In genomic region chr12:76010732-76011458, GRCh38 we compare ENCODE assay signal across 16 cellular contexts. TPM values are rescaled to one million over a fixed set of nuclear protein-coding genes. Genes with fewer than 3 reads are reported as not detected.
DNase-seq lines count a peak whose midpoint lies in the region; ATAC-seq and TF ChIP-seq lines count a peak whose summit lies in the region.
"Had no signal": no experiment of that assay in that cellular context is flagged by ENCODE, and none has a peak within 500 bp of the region (broad histone marks: within the 10 kb centered on the region; RNA-seq: fewer than 3 reads in every experiment).

No MANE protein-coding gene starts in this region.

- no peaks in the 10 kb centered on the region for H3K9me3 Mint-ChIP-seq in activated CD8-positive, alpha-beta T cell treated with anti-CD3 and anti-CD28 coated beads for 36 hours
- H3K9me3 Mint-ChIP-seq: activated naive CD8-positive, alpha-beta T cell treated with anti-CD3 and anti-CD28 coated beads, Interleukin-2, amount 50 U/mL, for 24 hours; activated T-cell treated with anti-CD3 and anti-CD28 coated beads, Interleukin-2, amount 50 U/mL, for 72 hours; naive thymus-derived CD4-positive, alpha-beta T cell had no signal

- intact Hi-C loops in activated CD8-positive, alpha-beta T cell treated with anti-CD3 and anti-CD28 coated beads for 36 hours (cut with micrococcal nuclease): no loop called here

- peak overlapping the region; percentile 61 for H3K27ac ChIP-seq in trophoblast cell (ENCODE audit: low read depth, low read length)

- H3K4me3 Mint-ChIP-seq in activated CD8-positive, alpha-beta T cell treated with anti-CD3 and anti-CD28 coated beads for 36 hours: no peak overlapping the region
- H3K4me3 Mint-ChIP-seq: activated naive CD8-positive, alpha-beta T cell treated with anti-CD3 and anti-CD28 coated beads, Interleukin-2, amount 50 U/mL, for 24 hours; activated T-cell treated with anti-CD3 and anti-CD28 coated beads, Interleukin-2, amount 50 U/mL, for 72 hours; naive thymus-derived CD4-positive, alpha-beta T cell had no signal

- H3K4ac ChIP-seq in trophoblast cell (ENCODE audit: low read depth, low read length): peak overlapping the region; percentile 8

- peaks cover 4% of the 10 kb centered on the region for H3K9me3 ChIP-seq in trophoblast cell (ENCODE audit: insufficient read depth, low read depth, low read length)

- ATAC-seq in GM21528 (IDR thresholded peaks at IDR 0.05; ENCODE audit: low FRiP score, unreplicated experiment): no peak
- no peak for ATAC-seq in activated CD8-positive, alpha-beta T cell treated with anti-CD3 and anti-CD28 coated beads for 36 hours
- ATAC-seq: activated naive CD8-positive, alpha-beta T cell treated with anti-CD3 and anti-CD28 coated beads, Interleukin-2, amount 50 U/mL, for 24 hours; activated T-cell treated with anti-CD3 and anti-CD28 coated beads, Interleukin-2, amount 50 U/mL, for 72 hours; left cardiac atrium; naive thymus-derived CD4-positive, alpha-beta T cell had no signal

- no peak overlapping the region for H3K4me2 ChIP-seq in trophoblast cell (ENCODE audit: low read length)

- no peak overlapping the region for H3K23ac ChIP-seq in trophoblast cell (ENCODE audit: low read length)

- no peaks in the 10 kb centered on the region for H3K36me3 Mint-ChIP-seq in activated CD8-positive, alpha-beta T cell treated with anti-CD3 and anti-CD28 coated beads for 36 hours (ENCODE audit: low read depth)

- no peak overlapping the region for H3K4me3 ChIP-seq in trophoblast cell (ENCODE audit: low read depth, low read length)

- peak overlapping the region; percentile 58 for H4K91ac ChIP-seq in trophoblast cell (ENCODE audit: low read depth, low read length)

- no peak overlapping the region for H3K9ac ChIP-seq in trophoblast cell (ENCODE audit: low read length)

- peak overlapping the region; percentile 20 for H3K14ac ChIP-seq in trophoblast cell (ENCODE audit: low read length)

- peak overlapping the region; percentile 38 for H2BK12ac ChIP-seq in trophoblast cell (ENCODE audit: low read length)

- no peak overlapping the region for H4K12ac ChIP-seq in trophoblast cell (ENCODE audit: low read depth, low read length)

- peaks cover 11 to 26% of the 10 kb centered on the region in 2 experiments for H3K4me1 ChIP-seq in trophoblast cell (ENCODE audit: control insufficient read depth in 1 of 2, insufficient read depth in 2 of 2, low read length in 2 of 2)

- POLR2A ChIA-PET in activated CD8-positive, alpha-beta T cell treated with anti-CD3 and anti-CD28 coated beads for 36 hours (lab: Charles Lee): no interaction called here

- H2BK120ac ChIP-seq in trophoblast cell (ENCODE audit: insufficient read depth, low read length, poor library complexity): peak overlapping the region; percentile 54

- peaks cover 14% of the 10 kb centered on the region for H3K4me1 Mint-ChIP-seq in activated CD8-positive, alpha-beta T cell treated with anti-CD3 and anti-CD28 coated beads for 36 hours (ENCODE audit: low read depth)

- no peak for TF ChIP-seq CTCF in activated CD8-positive, alpha-beta T cell treated with anti-CD3 and anti-CD28 coated beads for 36 hours (IDR thresholded peaks at IDR 0.05)

- no peak overlapping the region for H3K18ac ChIP-seq in trophoblast cell (ENCODE audit: low read length)

- H2AFZ ChIP-seq in trophoblast cell (ENCODE audit: insufficient read depth, low read length, poor library complexity): no peak overlapping the region

- CTCF ChIA-PET in activated CD8-positive, alpha-beta T cell treated with anti-CD3 and anti-CD28 coated beads for 36 hours (lab: Charles Lee): interaction anchor here (1.6 kb wide), 1 partner anchor 7 kb away, joined by 3 read pairs; no protein-coding TSS in a partner anchor

- peak overlapping the region; percentile 11 for H2BK5ac ChIP-seq in trophoblast cell (ENCODE audit: low read depth, low read length, poor library complexity)

- no peak overlapping the region for H4K8ac ChIP-seq in trophoblast cell (ENCODE audit: low read depth, low read length)

- peaks cover 5% of the 10 kb centered on the region for H3K27me3 Mint-ChIP-seq in activated CD8-positive, alpha-beta T cell treated with anti-CD3 and anti-CD28 coated beads for 36 hours
- H3K27me3 Mint-ChIP-seq: activated naive CD8-positive, alpha-beta T cell treated with anti-CD3 and anti-CD28 coated beads, Interleukin-2, amount 50 U/mL, for 24 hours had no signal

- H2AK5ac ChIP-seq in trophoblast cell (ENCODE audit: low read length): no peak overlapping the region

- peaks cover 14% of the 10 kb centered on the region for H3K79me1 ChIP-seq in trophoblast cell (ENCODE audit: low read length)

- H3K79me2 ChIP-seq in trophoblast cell (ENCODE audit: control insufficient read depth, insufficient read depth, low read length, poor library complexity): no peaks in the 10 kb centered on the region

- H3K36me3 ChIP-seq in trophoblast cell (ENCODE audit: control insufficient read depth in 1 of 2, insufficient read depth in 2 of 2, low read length in 2 of 2): no peaks in the 10 kb centered on the region

- DNase-seq in NCI-H510A treated with DMSO at 0.1 percent for 48 hours (lab: John Stamatoyannopoulos, UW) (peak; percentile 68), NCI-H510A (lab: John Stamatoyannopoulos, UW) (no peak), RPMI7951 (ENCODE audit: low read depth) (peak; percentile 86), fibroblast of peridontal ligament (ENCODE audit: extremely low read depth) (peak; percentile 55), trophoblast cell (no peak), OCI-M1 (lab: John Stamatoyannopoulos, UW) (no peak)
- no peak for DNase-seq in activated CD8-positive, alpha-beta T cell treated with anti-CD3 and anti-CD28 coated beads for 36 hours
- DNase-seq: activated CD4-positive, alpha-beta T cell treated with anti-CD3 and anti-CD28 coated beads, Interleukin-2, amount 50 U/mL, for 48 hours; activated naive CD8-positive, alpha-beta T cell treated with anti-CD3 and anti-CD28 coated beads, Interleukin-2, amount 50 U/mL, for 24 hours; activated T-cell treated with anti-CD3 and anti-CD28 coated beads, Interleukin-2, amount 50 U/mL, for 72 hours; glutamatergic neuron; left cardiac atrium; naive thymus-derived CD4-positive, alpha-beta T cell; NCI-H2171; stimulated activated CD4-positive, alpha-beta T cell treated with anti-CD3 and anti-CD28 coated beads, Interleukin-2, amount 100 ng/mL, for 24 hours had no signal

- no peaks in the 10 kb centered on the region for H3K27me3 ChIP-seq in trophoblast cell (ENCODE audit: insufficient read depth, low read length)

- no CpG with 5 or more reads among the region's 6 CpGs for WGBS in trophoblast cell (ENCODE audit: extremely low coverage, insufficient coverage, insufficient read length)

- H3K27ac Mint-ChIP-seq in activated CD8-positive, alpha-beta T cell treated with anti-CD3 and anti-CD28 coated beads for 36 hours: no peak overlapping the region
- H3K27ac Mint-ChIP-seq: activated naive CD8-positive, alpha-beta T cell treated with anti-CD3 and anti-CD28 coated beads, Interleukin-2, amount 50 U/mL, for 24 hours; activated T-cell treated with anti-CD3 and anti-CD28 coated beads, Interleukin-2, amount 50 U/mL, for 72 hours; naive thymus-derived CD4-positive, alpha-beta T cell had no signal

RNA-seq across cellular contexts. Expression of gene PHLDA1, which starts 20.7 kb away (rescaled TPM):
- 121 and 127 TPM in 2 replicates for total RNA-seq in RPMI7951 (2014; rRNA removed; shearing (Covaris generic))
- 3.8 and 4.5 TPM in 2 replicates for polyA plus RNA-seq in trophoblast cell (2013)
- total RNA-seq in activated CD8-positive, alpha-beta T cell treated with anti-CD3 and anti-CD28 coated beads for 36 hours: 10 to 100 TPM; 33.9 to 35.0 TPM

Comparison
In these comparisons a context has a peak if more than half of its experiments do, and no peak if none do; other contexts are left out.
1. DNase-seq: peak in NCI-H510A treated with DMSO at 0.1 percent for 48 hours (single experiment), RPMI7951 (single experiment) and fibroblast of peridontal ligament (single experiment); none in NCI-H510A (single experiment), trophoblast cell (0 of 2), OCI-M1 (single experiment) and activated CD8-positive, alpha-beta T cell treated with anti-CD3 and anti-CD28 coated beads for 36 hours (single experiment).